In genomic region chr1:28416509-28417194, GRCh38 we compare ENCODE assay signal across 1 cellular context.
TF ChIP-seq lines count a peak whose summit lies in the region.

No MANE protein-coding gene starts in this region.

TF ChIP-seq in K562, 482 proteins besides CTCF, POLR2A, EP300 and RAD21 (continued from another document and continues in another):
- no peak for TF ChIP-seq RFX1 (IDR thresholded peaks at IDR 0.05)
- TF ChIP-seq CBX2 (IDR thresholded peaks at IDR 0.05; ENCODE audit: insufficient read depth, low read length, poor library complexity, severe bottlenecking) = no peak
- peak; percentile 80 for TF ChIP-seq ZNF395 (CRISPR knock-in tag; IDR thresholded peaks at IDR 0.05)
- no peak for TF ChIP-seq PATZ1 (CRISPR knock-in tag; IDR thresholded peaks at IDR 0.05; ENCODE audit: borderline replicate concordance)
- TF ChIP-seq ZNF609 (CRISPR knock-in tag; IDR thresholded peaks at IDR 0.05; ENCODE audit: borderline replicate concordance) = no peak
- no peak for TF ChIP-seq ZHX1 (conservative IDR thresholded peaks at IDR 0.05; ENCODE audit: low read length)
- no peak; the same call in 1 of the 2 replicates for TF ChIP-seq L3MBTL2 (IDR thresholded peaks at IDR 0.05)
- peak; percentile 40; the same call in 1 of the 2 replicates for TF ChIP-seq CBFA2T2 (conservative IDR thresholded peaks at IDR 0.05)
- no peak for TF ChIP-seq ZNF232 (CRISPR knock-in tag; IDR thresholded peaks at IDR 0.05)
- TF ChIP-seq EHMT2 (IDR thresholded peaks at IDR 0.05) = no peak
- no peak for TF ChIP-seq MCM7 (IDR thresholded peaks at IDR 0.05)
- no peak for TF ChIP-seq MAFF (IDR thresholded peaks at IDR 0.05; ENCODE audit: low read length)
- TF ChIP-seq SETDB1 (IDR thresholded peaks at IDR 0.05; ENCODE audit: low read length) = no peak
- TF ChIP-seq IRF9 (tag; IDR thresholded peaks at IDR 0.05) = no peak
- TF ChIP-seq ZSCAN29 (IDR thresholded peaks at IDR 0.05) = no peak
- peak; percentile 19; the same call in 1 of the 2 replicates for TF ChIP-seq CREB1 (IDR thresholded peaks at IDR 0.05)
- TF ChIP-seq CREB1 (CRISPR knock-in tag; IDR thresholded peaks at IDR 0.05) = no peak
- TF ChIP-seq NCOA1 (IDR thresholded peaks at IDR 0.05; ENCODE audit: low read depth) = no peak
- TF ChIP-seq ARID2 (IDR thresholded peaks at IDR 0.05) = no peak
- TF ChIP-seq ZFP36 (IDR thresholded peaks at IDR 0.05; ENCODE audit: low read depth, low read length, partially characterized antibody) = no peak
- TF ChIP-seq ZNF717 (CRISPR knock-in tag; IDR thresholded peaks at IDR 0.05) = no peak
- peak; percentile 63; the same call in 1 of the 2 replicates for TF ChIP-seq ZNF766 (CRISPR knock-in tag; conservative IDR thresholded peaks at IDR 0.05)
- TF ChIP-seq CREM (IDR thresholded peaks at IDR 0.05; ENCODE audit: low read depth) = peak; percentile 13; the same call in 1 of the 2 replicates
- TF ChIP-seq DPF2 (IDR thresholded peaks at IDR 0.05) = peak; percentile 87
- no peak for TF ChIP-seq ZNF639 (CRISPR knock-in tag; conservative IDR thresholded peaks at IDR 0.05 in 1 of 2, IDR thresholded peaks at IDR 0.05 in 1 of 2)
- TF ChIP-seq ZBTB12 (CRISPR knock-in tag; IDR thresholded peaks at IDR 0.05) = 0 out of 2 replicates have a peak, but pooled peaks have one; percentile 44
- TF ChIP-seq ZNF668 (CRISPR knock-in tag; IDR thresholded peaks at IDR 0.05) = 0 out of 2 replicates have a peak, but pooled peaks have one; percentile 13
- no peak for TF ChIP-seq NELFE (IDR thresholded peaks at IDR 0.05; ENCODE audit: insufficient read depth, insufficient read length)
- no peak for TF ChIP-seq U2AF1 (optimal IDR thresholded peaks at IDR 0.05; ENCODE audit: low read depth, low read length)
- peak; percentile 1 for TF ChIP-seq VEZF1 (CRISPR knock-in tag; IDR thresholded peaks at IDR 0.05)
- no peak for TF ChIP-seq ZNF511 (CRISPR knock-in tag; IDR thresholded peaks at IDR 0.05)
- TF ChIP-seq RBBP5 (IDR thresholded peaks at IDR 0.05; ENCODE audit: borderline replicate concordance, insufficient read depth, low read length, poor library complexity, severe bottlenecking) = no peak
- no peak for TF ChIP-seq CC2D1A (IDR thresholded peaks at IDR 0.05)
- TF ChIP-seq ETV6 (IDR thresholded peaks at IDR 0.05; ENCODE audit: borderline replicate concordance in 1 of 2, low read depth in 2 of 2, low read length in 1 of 2) = no peak
- TF ChIP-seq ETV6 (CRISPR knock-in tag; IDR thresholded peaks at IDR 0.05; ENCODE audit: borderline replicate concordance) = no peak
- no peak for TF ChIP-seq NR4A1 (CRISPR knock-in tag; IDR thresholded peaks at IDR 0.05)
- TF ChIP-seq NR4A1 (tag; IDR thresholded peaks at IDR 0.05) = no peak
- no peak for TF ChIP-seq ZNF408 (CRISPR knock-in tag; IDR thresholded peaks at IDR 0.05; ENCODE audit: low read depth)
- peak; percentile 54; the same call in 1 of the 2 replicates for TF ChIP-seq ATF7 (IDR thresholded peaks at IDR 0.05)
- TF ChIP-seq TCF3 (CRISPR knock-in tag; IDR thresholded peaks at IDR 0.05) = peak; percentile 55
- TF ChIP-seq TBL1XR1 (IDR thresholded peaks at IDR 0.05; ENCODE audit: low read length in 2 of 2) = peak in 1 of 2 experiments; percentile 72; a peak in 2 of 4 replicates
- TF ChIP-seq CHD1 (IDR thresholded peaks at IDR 0.05; ENCODE audit: low read length) = no peak
- no peak for TF ChIP-seq ZNF507 (tag; conservative IDR thresholded peaks at IDR 0.05)
- no peak for TF ChIP-seq KLF10 (CRISPR knock-in tag; IDR thresholded peaks at IDR 0.05)
- no peak for TF ChIP-seq OTX1 (CRISPR knock-in tag; IDR thresholded peaks at IDR 0.05)
- TF ChIP-seq GTF2B (IDR thresholded peaks at IDR 0.05; ENCODE audit: extremely low read depth, insufficient read length) = no peak
- TF ChIP-seq CHD2 (IDR thresholded peaks at IDR 0.05; ENCODE audit: low read depth, low read length) = no peak
- TF ChIP-seq PKNOX1 (IDR thresholded peaks at IDR 0.05) = peak; percentile 97
- no peak for TF ChIP-seq ZNF134 (CRISPR knock-in tag; conservative IDR thresholded peaks at IDR 0.05)
- TF ChIP-seq PHF8 (IDR thresholded peaks at IDR 0.05; ENCODE audit: borderline replicate concordance, low read length) = no peak
